In the genomic region with DNA sequence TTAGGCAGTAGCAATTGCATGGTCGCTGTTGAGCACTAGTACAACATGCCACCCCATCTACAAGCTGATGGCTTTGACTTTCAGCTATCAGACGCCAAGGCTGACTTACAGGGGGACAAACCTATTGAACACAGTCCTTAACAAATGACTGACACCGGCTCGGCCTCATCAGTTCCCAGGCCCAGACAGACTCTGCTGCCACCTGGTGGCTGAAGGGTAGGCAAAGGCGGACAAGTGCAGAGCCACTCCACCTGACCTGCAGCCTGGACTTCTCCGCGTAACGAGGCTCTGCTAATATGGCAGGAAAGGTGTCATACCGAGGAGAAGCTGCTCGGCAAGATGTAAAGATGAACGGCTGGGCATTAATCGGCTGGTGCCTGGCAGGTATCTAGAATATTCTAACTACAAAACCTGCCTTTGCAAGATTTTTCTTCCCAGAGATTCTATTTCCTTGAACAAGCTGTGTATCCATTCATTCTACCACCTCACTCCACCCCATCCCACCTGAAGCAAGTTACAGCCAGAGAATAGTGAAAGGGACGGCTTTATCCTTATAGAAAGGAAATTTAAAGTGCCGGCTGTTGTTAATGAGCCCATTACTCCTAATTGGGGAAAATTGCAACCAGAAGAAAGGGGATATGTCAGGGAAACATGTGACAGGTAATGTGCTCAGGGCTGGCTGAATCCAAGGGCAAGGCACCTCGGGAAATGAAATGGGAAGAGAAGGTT, we compare ENCODE assay signal across 8 cellular contexts.
DNase-seq lines count a peak whose midpoint lies in the region; ATAC-seq and TF ChIP-seq lines count a peak whose summit lies in the region.

No MANE protein-coding gene starts in this region.

- no peaks in the 10 kb centered on the region for H4K20me1 ChIP-seq in KMS-11 (ENCODE audit: insufficient read depth)

- H3K36me3 ChIP-seq in KMS-11 (ENCODE audit: insufficient read depth) (no peaks in the 10 kb centered on the region), adipocyte (ENCODE audit: control insufficient read depth, insufficient read depth, low read length, severe bottlenecking) (no peaks in the 10 kb centered on the region)

- H3K27ac ChIP-seq in KMS-11 = no peak overlapping the region

- H3K9ac ChIP-seq in KMS-11 = no peak overlapping the region
- no peak overlapping the region for H3K9ac ChIP-seq in adipocyte (ENCODE audit: low read length)

- no peaks in the 10 kb centered on the region for H3K27me3 ChIP-seq in KMS-11 (ENCODE audit: insufficient read depth, low read depth)
- H3K27me3 ChIP-seq in adipocyte (replicated peaks; ENCODE audit: control insufficient read depth, insufficient read depth, low read length) = no peaks in the 10 kb centered on the region

- DNase-seq in 8988T (peak; percentile 79), SHP77 (lab: John Stamatoyannopoulos, UW) (peak; percentile 69 to 70), adipocyte (ENCODE audit: low read depth) (peak; percentile 15), hepatic stellate cell (ENCODE audit: low spot score) (peak; percentile 78), DMS79 treated with DMSO at 0.1 percent for 48 hours (lab: John Stamatoyannopoulos, UW) (no peak)
- DNase-seq in stimulated activated CD4-positive, alpha-beta T cell treated with anti-CD3 and anti-CD28 coated beads, Interleukin-12 subunit alpha, Interleukin-12 subunit beta, amount 100 ng/mL, for 48 hours (ENCODE audit: low read depth in 2 of 3, low spot score in 1 of 3) = peak; percentile 37 to 68 (median 59)

- no peaks in the 10 kb centered on the region for H3K4me1 ChIP-seq in KMS-11 (ENCODE audit: low read depth, poor library complexity, severe bottlenecking)
- H3K4me1 ChIP-seq in adipocyte (ENCODE audit: control insufficient read depth, insufficient read depth, low read length) = peaks cover 17% of the 10 kb centered on the region

- H3K9me3 ChIP-seq in adipocyte (ENCODE audit: control insufficient read depth, low read length) = no peaks in the 10 kb centered on the region

- no peaks in the 10 kb centered on the region for H3K79me2 ChIP-seq in KMS-11 (ENCODE audit: insufficient read depth, low read depth)

- peak; percentile 75 for TF ChIP-seq CTCF in KMS-11 (conservative IDR thresholded peaks at IDR 0.05; ENCODE audit: low read depth, low read length)

- H3K4me2 ChIP-seq in KMS-11 = no peak overlapping the region

- H2AFZ ChIP-seq in KMS-11 (ENCODE audit: low read depth) = no peak overlapping the region

- ATAC-seq in GM18508 (IDR thresholded peaks at IDR 0.05; ENCODE audit: insufficient read depth, unreplicated experiment) = peak; percentile 85

- H3K4me3 ChIP-seq in KMS-11 (IDR thresholded peaks at IDR 0.05; ENCODE audit: insufficient read depth, low read depth, low read length) (no peak overlapping the region), adipocyte (ENCODE audit: low read length) (no peak overlapping the region)
